In the genomic region with DNA sequence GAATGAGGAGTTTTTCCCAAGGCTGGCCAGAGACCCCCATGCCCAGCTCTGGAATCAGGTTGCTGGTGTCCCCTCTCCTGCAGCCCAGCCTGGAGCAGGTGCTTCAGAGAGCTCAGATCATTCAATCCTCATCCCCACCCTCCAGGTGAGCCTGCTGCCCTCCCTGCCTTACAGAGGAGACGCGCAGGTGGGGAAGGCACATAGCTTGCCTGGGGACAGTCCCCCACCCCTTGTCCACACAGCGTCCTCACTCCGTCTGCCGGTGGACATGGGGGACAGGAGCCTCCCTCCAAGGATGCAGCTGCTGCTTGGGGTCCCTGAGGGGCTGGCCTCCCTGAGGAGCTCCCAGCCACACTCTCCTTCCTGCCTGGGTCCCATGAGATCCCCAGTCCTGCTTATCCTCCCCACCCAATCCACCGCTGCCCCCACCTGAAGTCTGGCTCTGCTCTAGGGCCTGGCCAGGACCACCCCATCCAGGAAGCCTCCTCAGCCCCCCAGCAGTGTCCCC, we compare ENCODE assay signal across 33 cellular contexts. TPM values are rescaled to one million over a fixed set of nuclear protein-coding genes. Genes with fewer than 3 reads are reported as not detected.
"Had no signal": no experiment of that assay in that cellular context is flagged by ENCODE, and none has a peak within 500 bp of the region (broad histone marks: within the 10 kb centered on the region; RNA-seq: fewer than 3 reads in every experiment).

No MANE protein-coding gene starts in this region.

- H3K27me3 ChIP-seq: brain microvascular endothelial cell had no signal

- H3K9me3 ChIP-seq: esophagus muscularis mucosa, gastrocnemius medialis, heart left ventricle had no signal

- DNase-seq: activated CD4-positive, alpha-beta memory T cell treated with anti-CD3 and anti-CD28 coated beads, Interleukin-2, amount 10 ng/mL, durations not matched to agents 7 days and 5 days; activated CD4-positive, alpha-beta T cell treated with anti-CD3 and anti-CD28 coated beads for 1 hour; activated CD4-positive, alpha-beta T cell treated with anti-CD3 and anti-CD28 coated beads for 4 hours; activated CD4-positive, alpha-beta T cell treated with anti-CD3 and anti-CD28 coated beads, Interleukin-2, amount 10 ng/mL, durations not matched to agents 7 days and 5 days; activated CD4-positive, alpha-beta T cell treated with anti-CD3 and anti-CD28 coated beads, Interleukin-2, amount 50 U/mL, for 4 hours; activated CD8-positive, alpha-beta memory T cell treated with anti-CD3 and anti-CD28 coated beads, Interleukin-2, amount 50 U/mL, for 48 hours; activated gamma-delta T cell treated with Interleukin-2 at 50 U/mL for 16 hours; activated naive CD4-positive, alpha-beta T cell treated with anti-CD3 and anti-CD28 coated beads, Interleukin-2, amount 50 U/mL, for 16 hours; activated naive CD4-positive, alpha-beta T cell treated with Interleukin-2 at 50 U/mL for 16 hours; activated T-cell treated with anti-CD3 and anti-CD28 coated beads for 4 hours; activated T-cell treated with anti-CD3 and anti-CD28 coated beads, Interleukin-2, amount 50 U/mL, for 24 hours; activated T-cell treated with anti-CD3 and anti-CD28 coated beads, Interleukin-2, amount 50 U/mL, for 72 hours; amniotic stem cell; anterior cingulate cortex; brain microvascular endothelial cell; caudate nucleus; cortex of kidney; dermis blood vessel endothelial cell; effector CD4-positive, alpha-beta T cell; effector memory CD8-positive, alpha-beta T cell; erythroblast; foreskin keratinocyte; gastrocnemius medialis; glutamatergic neuron; T-helper 2 cell had no signal

- H3K4me3 ChIP-seq: esophagus muscularis mucosa, gastrocnemius medialis, heart left ventricle had no signal

- H3K27ac ChIP-seq: brain microvascular endothelial cell, esophagus muscularis mucosa, foreskin keratinocyte, gastrocnemius medialis, heart left ventricle, VCaP had no signal

- ATAC-seq: activated T-cell treated with anti-CD3 and anti-CD28 coated beads, Interleukin-2, amount 50 U/mL, for 72 hours; effector memory CD8-positive, alpha-beta T cell; foreskin keratinocyte; gastrocnemius medialis; heart left ventricle; WTC11 had no signal

- H3K4me1 ChIP-seq: foreskin keratinocyte had no signal

- H3K36me3 ChIP-seq: brain microvascular endothelial cell, esophagus muscularis mucosa, gastrocnemius medialis, heart left ventricle had no signal

RNA-seq across cellular contexts. Expression of a gene that starts 41.2 kb away (rescaled TPM):
- total RNA-seq: activated CD4-positive, alpha-beta memory T cell treated with anti-CD3 and anti-CD28 coated beads, Interleukin-2, amount 10 ng/mL, durations not matched to agents 7 days and 5 days; activated CD4-positive, alpha-beta T cell treated with anti-CD3 and anti-CD28 coated beads, Interleukin-2, amount 10 ng/mL, durations not matched to agents 7 days and 5 days; activated T-cell treated with anti-CD3 and anti-CD28 coated beads, Interleukin-2, amount 50 U/mL, for 72 hours; bronchial epithelial cell; chondrocyte; dermis blood vessel endothelial cell; esophagus muscularis mucosa; foreskin keratinocyte; gastrocnemius medialis; T-helper 1 cell treated with Interleukin-12 subunit alpha and Interleukin-12 subunit beta and Interleukin-4 antibody, amounts not matched to agents 30 ng/mL and 1 ng/mL, for 36 hours had no signal
- polyA plus RNA-seq: heart left ventricle had no signal

RNA-seq across cellular contexts. Expression of a gene that starts 57.8 kb away (rescaled TPM):
- total RNA-seq: activated CD4-positive, alpha-beta T cell treated with anti-CD3 and anti-CD28 coated beads, Interleukin-2, amount 10 ng/mL, durations not matched to agents 7 days and 5 days; astrocyte; bronchial epithelial cell; chondrocyte; dermis blood vessel endothelial cell; esophagus muscularis mucosa; foreskin keratinocyte; gastrocnemius medialis; heart left ventricle; T-helper 1 cell treated with Interleukin-12 subunit alpha and Interleukin-12 subunit beta and Interleukin-4 antibody, amounts not matched to agents 30 ng/mL and 1 ng/mL, for 36 hours; WTC11 had no signal
- polyA plus RNA-seq: foreskin keratinocyte, heart left ventricle had no signal
